ENCODE assay signal across 22 cellular contexts in the genomic region with DNA sequence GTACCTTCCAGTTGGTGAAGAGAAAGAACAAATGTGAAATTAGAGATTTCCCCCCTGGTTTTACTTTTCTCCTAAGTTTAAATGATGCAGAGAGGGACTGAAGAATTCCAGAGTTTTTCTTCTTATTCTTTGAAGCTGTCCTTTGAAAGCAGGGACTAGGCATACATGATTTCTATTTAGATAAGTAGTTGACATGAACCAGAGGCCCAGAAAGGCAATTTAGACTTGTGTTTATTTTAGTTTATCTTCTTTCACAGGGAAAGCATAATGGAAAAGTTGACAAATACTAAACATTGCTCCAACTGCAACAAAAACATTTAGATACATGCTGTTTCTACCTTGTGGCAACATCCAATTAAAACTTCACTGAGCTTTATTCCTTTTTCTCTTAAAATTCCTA. TPM values are rescaled to one million over a fixed set of nuclear protein-coding genes. Genes with fewer than 3 reads are reported as not detected.
A peak's percentile ranks its signal among the peaks of the same experiment; 100 is the strongest.
DNase-seq lines count a peak whose midpoint lies in the region; TF ChIP-seq lines count a peak whose summit lies in the region.
"Had no signal": no experiment of that assay in that cellular context is flagged by ENCODE, and none has a peak within 500 bp of the region (broad histone marks: within the 10 kb centered on the region; RNA-seq: fewer than 3 reads in every experiment).

No MANE protein-coding gene starts in this region.

- no peak for TF ChIP-seq CTCF in fibroblast of villous mesenchyme (IDR thresholded peaks at IDR 0.05; ENCODE audit: insufficient read depth, low read depth, low read length)

- no peak overlapping the region for H2BK12ac ChIP-seq in trophoblast cell (ENCODE audit: low read length)

- H2BK120ac ChIP-seq in trophoblast cell (ENCODE audit: insufficient read depth, low read length, poor library complexity) = no peak overlapping the region

- no peak overlapping the region for H3K14ac ChIP-seq in trophoblast cell (ENCODE audit: low read length)

- H3K4me2 ChIP-seq in trophoblast cell (ENCODE audit: low read length) = no peak overlapping the region
- H3K4me2 ChIP-seq: A549; BLaER1 treated with 17β-estradiol and CSF1 and Interleukin-3, amounts not matched to agents 10 nM and 100 nM had no signal

- no peaks in the 10 kb centered on the region for H3K27me3 ChIP-seq in trophoblast cell (ENCODE audit: insufficient read depth, low read length)
- H3K27me3 ChIP-seq: BLaER1 treated with 17β-estradiol and CSF1 and Interleukin-3, amounts not matched to agents 10 nM and 100 nM had no signal

- peak overlapping the region; percentile 82 for H3K27ac ChIP-seq in trophoblast cell (ENCODE audit: low read depth, low read length)
- H3K27ac ChIP-seq: A549; BLaER1 treated with 17β-estradiol and CSF1 and Interleukin-3, amounts not matched to agents 10 nM and 100 nM; RWPE1 had no signal

- peaks cover 7% of the 10 kb centered on the region for H3K79me1 ChIP-seq in trophoblast cell (ENCODE audit: low read length)

- H4K91ac ChIP-seq in trophoblast cell (ENCODE audit: low read depth, low read length) = no peak overlapping the region

- no peak overlapping the region for H4K12ac ChIP-seq in trophoblast cell (ENCODE audit: low read depth, low read length)

- no peaks in the 10 kb centered on the region for H3K36me3 ChIP-seq in trophoblast cell (ENCODE audit: control insufficient read depth in 1 of 2, insufficient read depth in 2 of 2, low read length in 2 of 2)
- H3K36me3 ChIP-seq: BLaER1 treated with 17β-estradiol and CSF1 and Interleukin-3, amounts not matched to agents 10 nM and 100 nM had no signal

- H4K8ac ChIP-seq in trophoblast cell (ENCODE audit: low read depth, low read length) = no peak overlapping the region

- no peak overlapping the region for H3K9ac ChIP-seq in trophoblast cell (ENCODE audit: low read length)
- H3K9ac ChIP-seq: BLaER1 treated with 17β-estradiol and CSF1 and Interleukin-3, amounts not matched to agents 10 nM and 100 nM had no signal

- H3K4me3 ChIP-seq in fibroblast of villous mesenchyme (ENCODE audit: low read depth, low read length) = no peak overlapping the region
- H3K4me3 ChIP-seq in trophoblast cell (ENCODE audit: low read depth, low read length) = no peak overlapping the region
- H3K4me3 ChIP-seq: A549; BLaER1 treated with 17β-estradiol and CSF1 and Interleukin-3, amounts not matched to agents 10 nM and 100 nM had no signal

- peaks cover 3% of the 10 kb centered on the region in 2 experiments for H3K4me1 ChIP-seq in trophoblast cell (ENCODE audit: control insufficient read depth in 1 of 2, insufficient read depth in 2 of 2, low read length in 2 of 2)
- H3K4me1 ChIP-seq: A549; BLaER1 treated with 17β-estradiol and CSF1 and Interleukin-3, amounts not matched to agents 10 nM and 100 nM had no signal

- H2BK5ac ChIP-seq in trophoblast cell (ENCODE audit: low read depth, low read length, poor library complexity) = no peak overlapping the region

- no peak overlapping the region for H3K4ac ChIP-seq in trophoblast cell (ENCODE audit: low read depth, low read length)

- H3K23ac ChIP-seq in trophoblast cell (ENCODE audit: low read length) = no peak overlapping the region

- DNase-seq in M059J (ENCODE audit: low read depth) = peak; percentile 1
- DNase-seq in dedifferentiated amniotic fluid mesenchymal stem cell (ENCODE audit: extremely low spot score) = peak; percentile 15
- peak; percentile 75 for DNase-seq in fibroblast of villous mesenchyme (ENCODE audit: low read depth)
- no peak for DNase-seq in trophoblast cell
- no peak for DNase-seq in 8988T
- DNase-seq in NK-92 treated with Interleukin-12 subunit alpha and Interleukin-12 subunit beta, amount 100 ng/mL, for 24 hours (lab: John Stamatoyannopoulos, UW) = no peak
- DNase-seq in NCI-H524 (lab: John Stamatoyannopoulos, UW) = no peak
- DNase-seq: AML-193; CD4-positive, alpha-beta T cell; DMS53; H7; HFFc6; KBM-7; MM.1S; NCI-H1694; NCI-H2029 treated with DMSO at 0.1 percent for 48 hours; NCI-H69; SHP77 had no signal

- no peaks in the 10 kb centered on the region for H3K9me3 ChIP-seq in trophoblast cell (ENCODE audit: insufficient read depth, low read depth, low read length)
- H3K9me3 ChIP-seq: A549; BLaER1 treated with 17β-estradiol and CSF1 and Interleukin-3, amounts not matched to agents 10 nM and 100 nM had no signal

- H2AFZ ChIP-seq in trophoblast cell (ENCODE audit: insufficient read depth, low read length, poor library complexity) = no peak overlapping the region

- H3K79me2 ChIP-seq in trophoblast cell (ENCODE audit: control insufficient read depth, insufficient read depth, low read length, poor library complexity) = no peaks in the 10 kb centered on the region

- no peak overlapping the region for H2AK5ac ChIP-seq in trophoblast cell (ENCODE audit: low read length)

- no peak overlapping the region for H3K18ac ChIP-seq in trophoblast cell (ENCODE audit: low read length)

RNA-seq across cellular contexts. Expression of gene PTPN13, which starts 32.0 kb away (rescaled TPM):
- 10.3 and 12.3 TPM in 2 replicates for total RNA-seq in M059J (2014; rRNA removed; shearing (Covaris generic))
- 68.3 and 73.0 TPM in 2 replicates for total RNA-seq in fibroblast of villous mesenchyme
- polyA plus RNA-seq in trophoblast cell (2013) = 8.9 and 9.4 TPM in 2 replicates
- total RNA-seq: OCI-LY7 had no signal

Comparison
In these comparisons a context has a peak if more than half of its experiments do, and no peak if none do; other contexts are left out.
1. DNase-seq: peak in M059J (single experiment), dedifferentiated amniotic fluid mesenchymal stem cell (single experiment) and fibroblast of villous mesenchyme (single experiment); none in trophoblast cell (0 of 2), 8988T (single experiment), NK-92 treated with Interleukin-12 subunit alpha and Interleukin-12 subunit beta, amount 100 ng/mL, for 24 hours (single experiment) and NCI-H524 (0 of 2).